ENCODE assay signal across 9 cellular contexts in the genomic region with DNA sequence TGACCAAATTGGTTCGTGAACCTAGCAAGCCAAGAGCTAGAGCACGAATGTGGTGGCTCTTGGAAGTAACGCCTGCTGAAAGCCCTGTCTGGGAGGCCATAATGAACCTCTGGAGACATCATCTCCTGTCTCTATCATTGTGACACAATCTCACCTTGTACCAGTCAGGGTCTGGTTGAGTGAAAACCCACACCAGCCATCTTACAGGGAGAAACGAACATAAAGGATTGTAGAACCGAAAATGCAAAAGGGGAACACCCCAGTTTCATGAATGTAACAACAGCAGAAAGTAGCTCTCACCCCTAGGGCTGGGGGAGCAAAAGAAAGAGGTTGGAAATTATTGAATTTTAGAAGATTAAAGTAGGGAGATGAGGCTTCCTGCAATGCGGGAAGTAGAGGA. TPM values are rescaled to one million over a fixed set of nuclear protein-coding genes. Genes with fewer than 3 reads are reported as not detected.
DNase-seq lines count a peak whose midpoint lies in the region; ATAC-seq lines count a peak whose summit lies in the region.
"Had no signal": no experiment of that assay in that cellular context is flagged by ENCODE, and none has a peak within 500 bp of the region (broad histone marks: within the 10 kb centered on the region; RNA-seq: fewer than 3 reads in every experiment).

No MANE protein-coding gene starts in this region.

- ATAC-seq in GM18870 (IDR thresholded peaks at IDR 0.05; ENCODE audit: unreplicated experiment) (peak; percentile 72), GM21737 (IDR thresholded peaks at IDR 0.05; ENCODE audit: unreplicated experiment) (peak; percentile 79), HG03439 (IDR thresholded peaks at IDR 0.05; ENCODE audit: unreplicated experiment) (peak; percentile 80), memory B cell (ENCODE audit: low read depth) (peak; percentile 89)

- H3K9me3 Mint-ChIP-seq in memory B cell (no peaks in the 10 kb centered on the region), immature natural killer cell (no peaks in the 10 kb centered on the region)

- H3K27ac Mint-ChIP-seq in memory B cell (peak overlapping the region; percentile 88), immature natural killer cell (no peak overlapping the region)

- H3K4me3 Mint-ChIP-seq in memory B cell = peak overlapping the region; percentile 55
- H3K4me3 Mint-ChIP-seq in immature natural killer cell = no peak overlapping the region

- H3K36me3 Mint-ChIP-seq in memory B cell = no peaks in the 10 kb centered on the region
- H3K36me3 Mint-ChIP-seq in immature natural killer cell = no peaks in the 10 kb centered on the region

- H3K27me3 Mint-ChIP-seq in memory B cell (no peaks in the 10 kb centered on the region), immature natural killer cell (ENCODE audit: low read depth in 3 of 3) (peaks cover 0 to 2% (median 1%) of the 10 kb centered on the region in 3 donors)

- peak; percentile 32 to 44 for DNase-seq in memory B cell (ENCODE audit: low spot score in 2 of 2)
- no peak for DNase-seq in NCI-H1930 (lab: John Stamatoyannopoulos, UW)
- no peak for DNase-seq in HCEC 1CT
- no peak for DNase-seq in immature natural killer cell
- no peak for DNase-seq in NCI-H146 (lab: John Stamatoyannopoulos, UW)
- DNase-seq: T-helper 9 cell had no signal

- H3K4me1 Mint-ChIP-seq in memory B cell = peaks cover 26% of the 10 kb centered on the region
- H3K4me1 Mint-ChIP-seq in immature natural killer cell = peaks cover 5 to 8% of the 10 kb centered on the region in 2 donors

RNA-seq across cellular contexts. Expression of a gene that starts 50.9 kb away (rescaled TPM):
- polyA plus RNA-seq in immature natural killer cell = 1 to 10 TPM; 1.1 to 8.5 (median 3.8) TPM

Comparison
In these comparisons a context has a peak if more than half of its experiments do, and no peak if none do; other contexts are left out.
1. DNase-seq: peak in memory B cell (2 of 2); none in NCI-H1930 (0 of 2), HCEC 1CT (single experiment), immature natural killer cell (0 of 3) and NCI-H146 (single experiment).
2. Peak in every context shown above with its lines, with median percentiles within 50 percentile points of each other: ATAC-seq.